In genomic region chr7:11272352-11272751, GRCh38 we compare ENCODE assay signal across 3 cellular contexts.
"Had no signal": no experiment of that assay in that cellular context is flagged by ENCODE, and none has a peak within 500 bp of the region (broad histone marks: within the 10 kb centered on the region; RNA-seq: fewer than 3 reads in every experiment).

No MANE protein-coding gene starts in this region.

- H3K4me3 ChIP-seq: GM12878 had no signal

- ATAC-seq: GM12878 had no signal

- DNase-seq: GDM1, GF-D8 had no signal
